In the genomic region with DNA sequence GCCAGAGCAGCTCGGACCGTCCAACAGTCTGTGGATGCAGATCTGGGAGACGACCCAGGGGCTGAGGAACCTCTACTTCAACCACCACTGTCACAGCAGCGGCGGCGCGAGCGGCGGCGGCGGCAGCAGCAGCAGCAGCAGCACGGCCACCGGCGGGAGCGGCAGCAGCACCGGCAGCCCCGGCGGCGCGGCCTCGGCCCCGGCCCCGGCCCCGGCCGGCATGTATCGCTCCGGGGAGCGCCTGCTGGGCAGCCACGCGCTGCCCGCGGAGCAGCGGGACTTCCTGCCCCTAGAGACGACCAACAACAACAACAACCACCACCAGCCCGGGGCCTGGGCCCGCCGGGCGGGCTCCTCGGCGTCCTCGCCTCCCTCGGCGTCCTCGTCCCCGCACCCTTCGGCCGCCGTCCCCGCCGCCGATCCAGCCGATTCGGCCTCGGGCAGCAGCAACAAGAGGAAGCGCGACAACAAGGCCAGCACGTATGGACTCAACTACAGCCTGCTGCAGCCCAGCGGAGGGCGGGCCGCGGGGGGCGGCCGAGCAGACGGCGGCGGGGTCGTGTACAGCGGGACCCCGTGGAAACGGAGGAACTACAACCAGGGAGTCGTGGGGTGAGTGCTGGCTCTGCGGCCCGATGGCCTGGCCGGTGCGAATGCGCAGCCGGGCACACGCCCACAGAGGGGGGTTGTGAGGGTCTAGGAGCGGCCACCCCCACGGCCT, we compare ENCODE assay signal across 8 cellular contexts.
A peak's percentile ranks its signal among the peaks of the same experiment; 100 is the strongest.
DNase-seq lines count a peak whose midpoint lies in the region; TF ChIP-seq lines count a peak whose summit lies in the region.

No MANE protein-coding gene starts in this region.

- H3K27ac ChIP-seq in brain microvascular endothelial cell: peak overlapping the region; percentile 22

- in situ Hi-C loops in brain microvascular endothelial cell (cut with HindIII; ENCODE audit: low pct_ligation_motif_present, low sequenced_read_pairs): no loop called here

- no peak for TF ChIP-seq CTCF in HFF-Myc (IDR thresholded peaks at IDR 0.05; ENCODE audit: low read depth, low read length, missing control alignments)
- TF ChIP-seq CTCF in brain microvascular endothelial cell (IDR thresholded peaks at IDR 0.05; ENCODE audit: low read depth, low read length, missing control alignments): no peak

- H3K36me3 ChIP-seq in brain microvascular endothelial cell (replicated peaks): no peaks in the 10 kb centered on the region

- no peaks in the 10 kb centered on the region for H3K27me3 ChIP-seq in brain microvascular endothelial cell (replicated peaks)

- H3K4me3 ChIP-seq in HFF-Myc (replicated peaks; ENCODE audit: low read depth, low read length) (peak overlapping the region; percentile 92), brain microvascular endothelial cell (ENCODE audit: low read depth, low read length) (peak overlapping the region; percentile 72)

- DNase-seq in DMS53 (lab: John Stamatoyannopoulos, UW): peak; percentile 71
- DNase-seq in DMS53 treated with DMSO at 0.1 percent for 48 hours (lab: John Stamatoyannopoulos, UW; ENCODE audit: unreplicated experiment): no peak
- no peak for DNase-seq in HFF-Myc (ENCODE audit: extremely low read depth, low read depth)
- peak; percentile 14 for DNase-seq in NOMO-1 treated with dmso at 0.1 percent for 144 hours (lab: John Stamatoyannopoulos, UW; ENCODE audit: unreplicated experiment)
- DNase-seq in brain microvascular endothelial cell: no peak
- DNase-seq in islet precursor cell: peak; percentile 72
- peak; percentile 3 to 39 for DNase-seq in stimulated activated CD4-positive, alpha-beta T cell treated with anti-CD3 and anti-CD28 coated beads, Interleukin-4, amount 100 ng/mL, for 4 hours
- no peak for DNase-seq in NCI-H2227 treated with DMSO at 0.1 percent for 48 hours (lab: John Stamatoyannopoulos, UW)

Comparison
In these comparisons a context has a peak if more than half of its experiments do, and no peak if none do; other contexts are left out.
1. DNase-seq: peak in DMS53 (single experiment), NOMO-1 treated with dmso at 0.1 percent for 144 hours (single experiment), islet precursor cell (single experiment) and stimulated activated CD4-positive, alpha-beta T cell treated with anti-CD3 and anti-CD28 coated beads, Interleukin-4, amount 100 ng/mL, for 4 hours (2 of 2); none in DMS53 treated with DMSO at 0.1 percent for 48 hours (single experiment), HFF-Myc (single experiment), brain microvascular endothelial cell (single experiment) and NCI-H2227 treated with DMSO at 0.1 percent for 48 hours (single experiment).